In genomic region chr22:30408388-30409101, GRCh38 we compare ENCODE assay signal across 1 cellular context.
TF ChIP-seq lines count a peak whose summit lies in the region.

No MANE protein-coding gene starts in this region.

TF ChIP-seq in SK-N-SH, 30 proteins besides CTCF, POLR2A, EP300 and RAD21 (continued from another document):
- TF ChIP-seq, protein P1, sequence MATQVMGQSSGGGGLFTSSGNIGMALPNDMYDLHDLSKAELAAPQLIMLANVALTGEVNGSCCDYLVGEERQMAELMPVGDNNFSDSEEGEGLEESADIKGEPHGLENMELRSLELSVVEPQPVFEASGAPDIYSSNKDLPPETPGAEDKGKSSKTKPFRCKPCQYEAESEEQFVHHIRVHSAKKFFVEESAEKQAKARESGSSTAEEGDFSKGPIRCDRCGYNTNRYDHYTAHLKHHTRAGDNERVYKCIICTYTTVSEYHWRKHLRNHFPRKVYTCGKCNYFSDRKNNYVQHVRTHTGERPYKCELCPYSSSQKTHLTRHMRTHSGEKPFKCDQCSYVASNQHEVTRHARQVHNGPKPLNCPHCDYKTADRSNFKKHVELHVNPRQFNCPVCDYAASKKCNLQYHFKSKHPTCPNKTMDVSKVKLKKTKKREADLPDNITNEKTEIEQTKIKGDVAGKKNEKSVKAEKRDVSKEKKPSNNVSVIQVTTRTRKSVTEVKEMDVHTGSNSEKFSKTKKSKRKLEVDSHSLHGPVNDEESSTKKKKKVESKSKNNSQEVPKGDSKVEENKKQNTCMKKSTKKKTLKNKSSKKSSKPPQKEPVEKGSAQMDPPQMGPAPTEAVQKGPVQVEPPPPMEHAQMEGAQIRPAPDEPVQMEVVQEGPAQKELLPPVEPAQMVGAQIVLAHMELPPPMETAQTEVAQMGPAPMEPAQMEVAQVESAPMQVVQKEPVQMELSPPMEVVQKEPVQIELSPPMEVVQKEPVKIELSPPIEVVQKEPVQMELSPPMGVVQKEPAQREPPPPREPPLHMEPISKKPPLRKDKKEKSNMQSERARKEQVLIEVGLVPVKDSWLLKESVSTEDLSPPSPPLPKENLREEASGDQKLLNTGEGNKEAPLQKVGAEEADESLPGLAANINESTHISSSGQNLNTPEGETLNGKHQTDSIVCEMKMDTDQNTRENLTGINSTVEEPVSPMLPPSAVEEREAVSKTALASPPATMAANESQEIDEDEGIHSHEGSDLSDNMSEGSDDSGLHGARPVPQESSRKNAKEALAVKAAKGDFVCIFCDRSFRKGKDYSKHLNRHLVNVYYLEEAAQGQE (IDR thresholded peaks at IDR 0.05; ENCODE audit: low read depth, low read length) = no peak
